In the genomic region with DNA sequence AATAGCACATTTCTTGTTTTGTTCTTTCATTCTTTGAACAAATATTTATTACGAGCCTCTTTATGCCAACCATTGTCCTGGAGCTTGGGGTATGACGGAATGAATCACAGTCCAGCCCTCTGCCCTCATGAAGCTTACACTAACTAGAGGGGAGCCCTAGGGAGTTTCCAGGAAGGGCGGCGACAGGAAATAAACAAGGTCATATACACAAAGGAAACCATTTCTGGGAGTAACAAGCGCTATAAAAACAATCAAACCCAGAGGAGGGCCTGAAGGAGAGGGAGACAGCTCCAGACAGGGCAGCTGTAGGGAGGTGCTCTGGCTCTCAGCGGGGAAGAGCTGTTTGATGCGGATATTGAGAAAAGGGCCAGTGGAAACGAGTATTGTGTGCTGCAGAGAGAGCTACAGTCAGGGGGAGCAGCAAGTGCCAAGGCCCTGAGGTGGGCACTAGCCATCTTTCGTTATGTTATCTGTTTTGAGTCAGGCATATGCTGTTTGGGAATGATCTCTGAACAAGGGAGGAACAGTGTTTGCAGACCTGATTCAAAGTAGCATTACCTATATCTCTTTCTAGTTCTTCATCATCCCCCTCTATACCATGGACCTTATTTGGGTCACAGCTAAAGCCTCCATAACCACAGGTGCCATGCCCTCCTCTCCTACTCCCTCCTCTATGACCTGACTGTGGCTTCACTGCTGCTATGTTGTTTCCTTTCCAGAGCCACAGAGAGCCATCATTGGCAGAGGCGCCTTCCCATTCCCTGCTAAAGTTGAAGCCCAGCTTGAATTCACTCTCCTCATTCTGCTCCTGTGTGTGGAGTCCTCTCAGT, we compare ENCODE assay signal across 14 cellular contexts. TPM values are rescaled to one million over a fixed set of nuclear protein-coding genes. Genes with fewer than 3 reads are reported as not detected.
A peak's percentile ranks its signal among the peaks of the same experiment; 100 is the strongest.
DNase-seq lines count a peak whose midpoint lies in the region; ATAC-seq and TF ChIP-seq lines count a peak whose summit lies in the region.
"Had no signal": no experiment of that assay in that cellular context is flagged by ENCODE, and none has a peak within 500 bp of the region (broad histone marks: within the 10 kb centered on the region; RNA-seq: fewer than 3 reads in every experiment).

No MANE protein-coding gene starts in this region.

- CTCF ChIA-PET in activated CD4-positive, alpha-beta memory T cell treated with anti-CD3 and anti-CD28 coated beads, Interleukin-2, amount 10 ng/mL, durations not matched to agents 7 days and 5 days (lab: Charles Lee), result interaction anchor here (1.0 to 4.5 kb wide), 8 partner anchors 8 to 247 kb away, joined by 3 to 35 read pairs (median 4); partner anchors contain the start of gene ZBTB16
- CTCF ChIA-PET in activated CD4-positive, alpha-beta memory T cell treated with anti-CD3 and anti-CD28 coated beads for 36 hours (lab: Charles Lee), result interaction anchor here (0.6 to 3.6 kb wide), 4 partner anchors 9 to 280 kb away, joined by 3 to 26 read pairs (median 4); partner anchors contain the start of gene ZBTB16

- H3K27me3 Mint-ChIP-seq in activated CD4-positive, alpha-beta memory T cell treated with anti-CD3 and anti-CD28 coated beads, Interleukin-2, amount 10 ng/mL, durations not matched to agents 7 days and 5 days, result peaks cover 17% of the 10 kb centered on the region
- H3K27me3 Mint-ChIP-seq in activated CD4-positive, alpha-beta memory T cell treated with anti-CD3 and anti-CD28 coated beads for 36 hours, result no peaks in the 10 kb centered on the region
- H3K27me3 Mint-ChIP-seq in stimulated activated naive B cell treated with anti-CD40 and anti-IgM and Interleukin-4, amounts not matched to agents 10 μg/mL and 1 μg/mL and 100 μg/mL, for 72 hours, result peaks cover 11 to 13% of the 10 kb centered on the region in 2 donors

- H3K36me3 Mint-ChIP-seq in activated CD4-positive, alpha-beta memory T cell treated with anti-CD3 and anti-CD28 coated beads, Interleukin-2, amount 10 ng/mL, durations not matched to agents 7 days and 5 days (ENCODE audit: low read depth), result peaks cover 4% of the 10 kb centered on the region
- no peaks in the 10 kb centered on the region for H3K36me3 Mint-ChIP-seq in activated CD4-positive, alpha-beta memory T cell treated with anti-CD3 and anti-CD28 coated beads for 36 hours
- no peaks in the 10 kb centered on the region for H3K36me3 Mint-ChIP-seq in stimulated activated naive B cell treated with anti-CD40 and anti-IgM and Interleukin-4, amounts not matched to agents 10 μg/mL and 1 μg/mL and 100 μg/mL, for 72 hours

- H3K4me3 Mint-ChIP-seq in activated CD4-positive, alpha-beta memory T cell treated with anti-CD3 and anti-CD28 coated beads, Interleukin-2, amount 10 ng/mL, durations not matched to agents 7 days and 5 days, result no peak overlapping the region
- H3K4me3 Mint-ChIP-seq in activated CD4-positive, alpha-beta memory T cell treated with anti-CD3 and anti-CD28 coated beads for 36 hours, result no peak overlapping the region
- H3K4me3 Mint-ChIP-seq in stimulated activated naive B cell treated with anti-CD40 and anti-IgM and Interleukin-4, amounts not matched to agents 10 μg/mL and 1 μg/mL and 100 μg/mL, for 72 hours, result no peak overlapping the region
- H3K4me3 Mint-ChIP-seq: activated T-cell treated with anti-CD3 and anti-CD28 coated beads, Interleukin-2, amount 50 U/mL, for 72 hours had no signal

- TF ChIP-seq CTCF in astrocyte of the spinal cord (IDR thresholded peaks at IDR 0.05; ENCODE audit: low read depth, low read length) (no peak), left lung (IDR thresholded peaks at IDR 0.05) (no peak)

- H3K4me1 ChIP-seq in left lung, result peaks cover 0 to 2% of the 10 kb centered on the region in 2 donors

- no peak for DNase-seq in activated CD4-positive, alpha-beta memory T cell treated with anti-CD3 and anti-CD28 coated beads, Interleukin-2, amount 10 ng/mL, durations not matched to agents 7 days and 5 days
- no peak for DNase-seq in activated CD4-positive, alpha-beta memory T cell treated with anti-CD3 and anti-CD28 coated beads for 36 hours
- DNase-seq in astrocyte of the spinal cord (ENCODE audit: low read depth, low spot score) (peak; percentile 70), left lung (no peak), posterior cingulate gyrus (no peak), CD1c-positive myeloid dendritic cell (ENCODE audit: extremely low spot score) (no peak)
- DNase-seq in stimulated activated naive B cell treated with anti-CD40 and anti-IgM and Interleukin-4, amounts not matched to agents 10 μg/mL and 1 μg/mL and 100 μg/mL, for 72 hours, result no peak
- DNase-seq: ACHN; activated T-cell treated with anti-CD3 and anti-CD28 coated beads, Interleukin-2, amount 50 U/mL, for 72 hours; DND-41; kidney; MG63; RPMI8226 had no signal

- H3K36me3 ChIP-seq in left lung, result no peaks in the 10 kb centered on the region
- H3K36me3 ChIP-seq: MG63 had no signal

- H3K4me1 Mint-ChIP-seq in activated CD4-positive, alpha-beta memory T cell treated with anti-CD3 and anti-CD28 coated beads, Interleukin-2, amount 10 ng/mL, durations not matched to agents 7 days and 5 days, result peaks cover 22% of the 10 kb centered on the region
- H3K4me1 Mint-ChIP-seq in activated CD4-positive, alpha-beta memory T cell treated with anti-CD3 and anti-CD28 coated beads for 36 hours (ENCODE audit: low read depth), result peaks cover 12% of the 10 kb centered on the region
- peaks cover 5% of the 10 kb centered on the region in 2 donors for H3K4me1 Mint-ChIP-seq in stimulated activated naive B cell treated with anti-CD40 and anti-IgM and Interleukin-4, amounts not matched to agents 10 μg/mL and 1 μg/mL and 100 μg/mL, for 72 hours

- in situ Hi-C loops in astrocyte of the spinal cord (cut with HindIII; ENCODE audit: low sequenced_read_pairs), result no loop called here

- peaks cover 6% of the 10 kb centered on the region for H3K9me3 Mint-ChIP-seq in activated CD4-positive, alpha-beta memory T cell treated with anti-CD3 and anti-CD28 coated beads, Interleukin-2, amount 10 ng/mL, durations not matched to agents 7 days and 5 days
- no peaks in the 10 kb centered on the region for H3K9me3 Mint-ChIP-seq in activated CD4-positive, alpha-beta memory T cell treated with anti-CD3 and anti-CD28 coated beads for 36 hours
- H3K9me3 Mint-ChIP-seq in stimulated activated naive B cell treated with anti-CD40 and anti-IgM and Interleukin-4, amounts not matched to agents 10 μg/mL and 1 μg/mL and 100 μg/mL, for 72 hours, result no peaks in the 10 kb centered on the region
- H3K9me3 Mint-ChIP-seq: activated T-cell treated with anti-CD3 and anti-CD28 coated beads, Interleukin-2, amount 50 U/mL, for 72 hours had no signal

- POLR2A ChIA-PET in activated CD4-positive, alpha-beta memory T cell treated with anti-CD3 and anti-CD28 coated beads, Interleukin-2, amount 10 ng/mL, durations not matched to agents 7 days and 5 days (lab: Charles Lee), result interaction anchor here (1.2 kb wide), 2 partner anchors 16 to 139 kb away, joined by 3 to 4 read pairs; partner anchors contain the start of gene ZBTB16
- POLR2A ChIA-PET in activated CD4-positive, alpha-beta memory T cell treated with anti-CD3 and anti-CD28 coated beads for 36 hours (lab: Charles Lee), result interaction anchor here (0.5 kb wide), 1 partner anchor 27 kb away, joined by 3 read pairs; no protein-coding TSS in a partner anchor

- H3K27ac ChIP-seq in left lung, result peak overlapping the region; percentile 29 to 60

- H3K9me3 ChIP-seq in left lung, result no peaks in the 10 kb centered on the region
- H3K9me3 ChIP-seq: MG63 had no signal

- ATAC-seq in left lung (peak; percentile 34), HG03097 (IDR thresholded peaks at IDR 0.05; ENCODE audit: low FRiP score, unreplicated experiment) (no peak)
- no peak for ATAC-seq in stimulated activated naive B cell treated with anti-CD40 and anti-IgM and Interleukin-4, amounts not matched to agents 10 μg/mL and 1 μg/mL and 100 μg/mL, for 72 hours (replicated peaks)

- H3K27me3 ChIP-seq in left lung, result no peaks in the 10 kb centered on the region

- H3K27ac Mint-ChIP-seq in activated CD4-positive, alpha-beta memory T cell treated with anti-CD3 and anti-CD28 coated beads, Interleukin-2, amount 10 ng/mL, durations not matched to agents 7 days and 5 days, result peak overlapping the region; percentile 52
- H3K27ac Mint-ChIP-seq in activated CD4-positive, alpha-beta memory T cell treated with anti-CD3 and anti-CD28 coated beads for 36 hours, result no peak overlapping the region
- peak overlapping the region; percentile 33 for H3K27ac Mint-ChIP-seq in stimulated activated naive B cell treated with anti-CD40 and anti-IgM and Interleukin-4, amounts not matched to agents 10 μg/mL and 1 μg/mL and 100 μg/mL, for 72 hours
- H3K27ac Mint-ChIP-seq: activated T-cell treated with anti-CD3 and anti-CD28 coated beads, Interleukin-2, amount 50 U/mL, for 72 hours had no signal

- H3K4me3 ChIP-seq in astrocyte of the spinal cord (ENCODE audit: low read depth, low read length) (no peak overlapping the region), left lung (no peak overlapping the region)
- H3K4me3 ChIP-seq: MG63 had no signal

- intact Hi-C loops in activated CD4-positive, alpha-beta memory T cell treated with anti-CD3 and anti-CD28 coated beads for 36 hours (cut with micrococcal nuclease), result no loop called here
- intact Hi-C loops in left lung (cut with DNase I) (no loop called here), posterior cingulate gyrus (cut with DNase I) (no loop called here)

RNA-seq across cellular contexts. Expression of gene ZBTB16, which starts 15.3 kb away (rescaled TPM):
- total RNA-seq in activated CD4-positive, alpha-beta memory T cell treated with anti-CD3 and anti-CD28 coated beads, Interleukin-2, amount 10 ng/mL, durations not matched to agents 7 days and 5 days, result 10 to 100 TPM; 11.0 to 11.8 TPM
- 1 to 10 TPM; 7.7 to 9.7 TPM for total RNA-seq in activated CD4-positive, alpha-beta memory T cell treated with anti-CD3 and anti-CD28 coated beads for 36 hours
- 10 to 100 TPM; 52.5 to 55.6 TPM for total RNA-seq in left lung

Comparison
In these comparisons a context has a peak if more than half of its experiments do, and no peak if none do; other contexts are left out.
1. RNA of gene ZBTB16, which starts 15.3 kb away (total RNA-seq): 52.5 to 55.6 TPM in left lung; 11.0 to 11.8 TPM in activated CD4-positive, alpha-beta memory T cell treated with anti-CD3 and anti-CD28 coated beads, Interleukin-2, amount 10 ng/mL, durations not matched to agents 7 days and 5 days and 7.7 to 9.7 TPM in activated CD4-positive, alpha-beta memory T cell treated with anti-CD3 and anti-CD28 coated beads for 36 hours; every median in the first group is over 4 times any median in the second.